ENCODE assay signal across 1 cellular context in genomic region chr6:18216411-18216810, GRCh38.
TF ChIP-seq lines count a peak whose summit lies in the region.

No MANE protein-coding gene starts in this region.

TF ChIP-seq in HepG2, 621 proteins besides CTCF, POLR2A, EP300 and RAD21 (continued from another document):
- TF ChIP-seq ZKSCAN1 (IDR thresholded peaks at IDR 0.05; ENCODE audit: low read length) (no peak), GABPB1 (CRISPR knock-in tag; IDR thresholded peaks at IDR 0.05) (no peak), PHF21A (CRISPR knock-in tag; IDR thresholded peaks at IDR 0.05) (no peak), TRIM24 (CRISPR knock-in tag; IDR thresholded peaks at IDR 0.05) (no peak), ZNF337 (CRISPR knock-in tag; IDR thresholded peaks at IDR 0.05; ENCODE audit: borderline replicate concordance, low read depth) (no peak), BHLHE40 (IDR thresholded peaks at IDR 0.05; ENCODE audit: low read length) (no peak), TARDBP (CRISPR knock-in tag; IDR thresholded peaks at IDR 0.05) (no peak), HNRNPK (IDR thresholded peaks at IDR 0.05; ENCODE audit: low read depth, low read length, poor library complexity, severe bottlenecking) (no peak), RXRB (CRISPR knock-in tag; IDR thresholded peaks at IDR 0.05; ENCODE audit: borderline replicate concordance) (no peak), NR2C2 (CRISPR knock-in tag; IDR thresholded peaks at IDR 0.05; ENCODE audit: borderline replicate concordance) (no peak)
- TF ChIP-seq, protein P1, sequence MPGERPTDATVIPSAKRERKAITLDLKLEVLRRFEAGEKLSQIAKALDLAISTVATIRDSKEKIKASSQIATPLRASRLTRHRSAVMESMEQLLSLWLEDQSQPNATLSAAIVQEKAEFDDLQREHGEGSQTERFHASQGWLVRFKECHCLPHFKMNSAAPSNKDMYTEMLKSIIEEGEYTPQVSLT (CRISPR knock-in tag; IDR thresholded peaks at IDR 0.05; ENCODE audit: borderline replicate concordance, low read depth) = no peak
- TF ChIP-seq, protein P2, sequence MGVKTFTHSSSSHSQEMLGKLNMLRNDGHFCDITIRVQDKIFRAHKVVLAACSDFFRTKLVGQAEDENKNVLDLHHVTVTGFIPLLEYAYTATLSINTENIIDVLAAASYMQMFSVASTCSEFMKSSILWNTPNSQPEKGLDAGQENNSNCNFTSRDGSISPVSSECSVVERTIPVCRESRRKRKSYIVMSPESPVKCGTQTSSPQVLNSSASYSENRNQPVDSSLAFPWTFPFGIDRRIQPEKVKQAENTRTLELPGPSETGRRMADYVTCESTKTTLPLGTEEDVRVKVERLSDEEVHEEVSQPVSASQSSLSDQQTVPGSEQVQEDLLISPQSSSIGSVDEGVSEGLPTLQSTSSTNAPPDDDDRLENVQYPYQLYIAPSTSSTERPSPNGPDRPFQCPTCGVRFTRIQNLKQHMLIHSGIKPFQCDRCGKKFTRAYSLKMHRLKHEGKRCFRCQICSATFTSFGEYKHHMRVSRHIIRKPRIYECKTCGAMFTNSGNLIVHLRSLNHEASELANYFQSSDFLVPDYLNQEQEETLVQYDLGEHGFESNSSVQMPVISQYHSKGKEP (CRISPR knock-in tag; IDR thresholded peaks at IDR 0.05) = no peak
